In genomic region chr22:25402160-25402500, GRCh38 we compare ENCODE assay signal across 13 cellular contexts.
DNase-seq lines count a peak whose midpoint lies in the region; ATAC-seq and TF ChIP-seq lines count a peak whose summit lies in the region.
"Had no signal": no experiment of that assay in that cellular context is flagged by ENCODE, and none has a peak within 500 bp of the region (broad histone marks: within the 10 kb centered on the region; RNA-seq: fewer than 3 reads in every experiment).

No MANE protein-coding gene starts in this region.

- peaks cover 63% of the 10 kb centered on the region for H3K79me2 ChIP-seq in HCT116 (ENCODE audit: insufficient read depth, low read length)
- no peaks in the 10 kb centered on the region for H3K79me2 ChIP-seq in Karpas-422 (ENCODE audit: low read length)

- no peaks in the 10 kb centered on the region for H3K27me3 ChIP-seq in CD8-positive, alpha-beta T cell (ENCODE audit: insufficient read depth, low read length)
- H3K27me3 ChIP-seq in HCT116 (ENCODE audit: insufficient read depth, low read length) (no peaks in the 10 kb centered on the region), body of pancreas (no peaks in the 10 kb centered on the region), Karpas-422 (ENCODE audit: low read length) (no peaks in the 10 kb centered on the region)

- H4K20me1 ChIP-seq in HCT116 (ENCODE audit: insufficient read depth) (peaks cover 8% of the 10 kb centered on the region; the same call in 1 of the 2 replicates), Karpas-422 (ENCODE audit: insufficient read depth, low read depth, low read length) (peaks cover 7% of the 10 kb centered on the region; the same call in 1 of the 2 replicates)

- WGBS in body of pancreas, 2 donors, result 75 to 93% methylated on average over 5 to 6 of the region's 6 CpGs

- H3K4me3 ChIP-seq in CD8-positive, alpha-beta T cell (ENCODE audit: low read depth, low read length), result no peak overlapping the region
- H3K4me3 ChIP-seq in HCT116 (replicated peaks in 1 of 2; ENCODE audit: low read depth in 1 of 2, low read length in 2 of 2) (no peak overlapping the region), body of pancreas (no peak overlapping the region), Karpas-422 (ENCODE audit: low read length) (no peak overlapping the region)
- H3K4me3 ChIP-seq: prostate gland had no signal

- no peaks in the 10 kb centered on the region for H3K9me3 Mint-ChIP-seq in CD8-positive, alpha-beta T cell
- no peaks in the 10 kb centered on the region for H3K9me3 Mint-ChIP-seq in neural crest cell
- H3K9me3 Mint-ChIP-seq: activated T-cell treated with anti-CD3 and anti-CD28 coated beads, Interleukin-2, amount 50 U/mL, for 4 hours had no signal

- no TSS peak for BruUV-seq in HCT116 (replicated peaks; lab: Mats Ljungman, UMichigan)

- no peak for DNase-seq in CD8-positive, alpha-beta T cell
- DNase-seq in HCT116 (ENCODE audit: low read depth, low spot score) (no peak), body of pancreas (no peak), neural crest cell (ENCODE audit: low read depth, low spot score) (no peak), SHP77 (lab: John Stamatoyannopoulos, UW) (no peak), NCI-H2107 (lab: John Stamatoyannopoulos, UW) (no peak), dermis blood vessel endothelial cell (no peak), Karpas-422 (no peak)
- DNase-seq: activated T-cell treated with anti-CD3 and anti-CD28 coated beads, Interleukin-2, amount 50 U/mL, for 4 hours; hypothalamus; mammary epithelial cell; NCI-H226 had no signal

- peaks cover 35% of the 10 kb centered on the region for H3K4me1 ChIP-seq in CD8-positive, alpha-beta T cell (ENCODE audit: insufficient read depth, low read length)
- H3K4me1 ChIP-seq in HCT116 (ENCODE audit: control insufficient read depth in 1 of 2, insufficient read depth in 2 of 2, low read length in 2 of 2), result peaks cover 65 to 70% of the 10 kb centered on the region in 2 experiments
- H3K4me1 ChIP-seq in body of pancreas, result peaks cover 47% of the 10 kb centered on the region
- H3K4me1 ChIP-seq in Karpas-422 (ENCODE audit: low read length), result peaks cover 11% of the 10 kb centered on the region

- H3K4me2 ChIP-seq in HCT116 (ENCODE audit: low read length), result peak overlapping the region; percentile 96
- H3K4me2 ChIP-seq in Karpas-422 (ENCODE audit: low read depth, low read length, poor library complexity, severe bottlenecking), result no peak overlapping the region

- intact Hi-C loops in CD8-positive, alpha-beta T cell (cut with DNase I, micrococcal nuclease), result loop anchor here in 1 of 2 experiments (10.0 kb wide), 1 partner anchor 337 kb away; no protein-coding TSS in a partner anchor
- intact Hi-C loops in HCT116 (cut with micrococcal nuclease), result no loop called here
- intact Hi-C loops in body of pancreas (cut with DNase I), result no loop called here

- H3K36me3 Mint-ChIP-seq in CD8-positive, alpha-beta T cell, result peaks cover 4% of the 10 kb centered on the region
- H3K36me3 Mint-ChIP-seq in neural crest cell (ENCODE audit: low read depth), result no peaks in the 10 kb centered on the region

- peak overlapping the region; percentile 55 for H3K27ac Mint-ChIP-seq in CD8-positive, alpha-beta T cell
- no peak overlapping the region for H3K27ac Mint-ChIP-seq in neural crest cell (ENCODE audit: unreplicated experiment)

- H3K4me3 Mint-ChIP-seq in CD8-positive, alpha-beta T cell, result peak overlapping the region; percentile 93
- peak overlapping the region; percentile 84 for H3K4me3 Mint-ChIP-seq in neural crest cell
- H3K4me3 Mint-ChIP-seq: activated T-cell treated with anti-CD3 and anti-CD28 coated beads, Interleukin-2, amount 50 U/mL, for 4 hours had no signal

- POLR2A ChIA-PET in CD8-positive, alpha-beta T cell (lab: Charles Lee), result interaction anchor here (0.6 kb wide), 1 partner anchor 11 kb away, joined by 3 read pairs; no protein-coding TSS in a partner anchor
- POLR2A ChIA-PET in HCT116 (lab: Charles Lee), result no interaction called here

- TF ChIP-seq CTCF in CD8-positive, alpha-beta T cell (IDR thresholded peaks at IDR 0.05), result no peak
- no peak for TF ChIP-seq CTCF in HCT116 (IDR thresholded peaks at IDR 0.05 in 2 of 3, conservative IDR thresholded peaks at IDR 0.05 in 1 of 3; ENCODE audit: borderline replicate concordance in 1 of 3, insufficient read depth in 1 of 3, low read depth in 2 of 3, low read length in 2 of 3)
- TF ChIP-seq CTCF in body of pancreas (IDR thresholded peaks at IDR 0.05), result no peak
- no peak for TF ChIP-seq CTCF in neural crest cell (conservative IDR thresholded peaks at IDR 0.05)

- no peak overlapping the region for H3K27ac ChIP-seq in CD8-positive, alpha-beta T cell (ENCODE audit: low read depth, low read length)
- H3K27ac ChIP-seq in HCT116 (ENCODE audit: low read depth, low read length), result no peak overlapping the region
- H3K27ac ChIP-seq in body of pancreas, result peak overlapping the region; percentile 58 to 89 (median 88)
- H3K27ac ChIP-seq in Karpas-422 (ENCODE audit: low read length), result no peak overlapping the region

- H3K9me3 ChIP-seq in CD8-positive, alpha-beta T cell (ENCODE audit: low read length), result no peaks in the 10 kb centered on the region
- H3K9me3 ChIP-seq in HCT116 (ENCODE audit: control insufficient read depth in 1 of 2, insufficient read depth in 1 of 2, low read depth in 1 of 2, low read length in 2 of 2), result no peaks in the 10 kb centered on the region
- no peaks in the 10 kb centered on the region for H3K9me3 ChIP-seq in body of pancreas
- no peaks in the 10 kb centered on the region for H3K9me3 ChIP-seq in Karpas-422 (ENCODE audit: low read length)
- H3K9me3 ChIP-seq: prostate gland had no signal

- RAD21 ChIA-PET in HCT116 (lab: Charles Lee; ENCODE audit: low non-redundant PET in 1 of 2, low total read pairs in 2 of 2, uncharacterized antibody in 2 of 2, unreplicated experiment in 2 of 2), result no interaction called here

- peaks cover 48% of the 10 kb centered on the region for H3K4me1 Mint-ChIP-seq in CD8-positive, alpha-beta T cell (ENCODE audit: low read depth)
- H3K4me1 Mint-ChIP-seq in neural crest cell, result peaks cover 42% of the 10 kb centered on the region

- no peaks in the 10 kb centered on the region for H3K36me3 ChIP-seq in CD8-positive, alpha-beta T cell (ENCODE audit: insufficient read depth, low read length)
- H3K36me3 ChIP-seq in HCT116 (ENCODE audit: control insufficient read depth in 1 of 2, insufficient read depth in 2 of 2, low read length in 2 of 2), result no peaks in the 10 kb centered on the region
- no peaks in the 10 kb centered on the region for H3K36me3 ChIP-seq in body of pancreas (replicated peaks in 1 of 2; ENCODE audit: insufficient read depth in 1 of 2, low read depth in 2 of 2)
- H3K36me3 ChIP-seq in Karpas-422 (ENCODE audit: insufficient read depth, low read length), result no peaks in the 10 kb centered on the region
- H3K36me3 ChIP-seq: prostate gland had no signal

- ATAC-seq in CD8-positive, alpha-beta T cell, result no peak
- ATAC-seq in HCT116, result no peak
- no peak for ATAC-seq in body of pancreas
- ATAC-seq: activated T-cell treated with anti-CD3 and anti-CD28 coated beads, Interleukin-2, amount 50 U/mL, for 4 hours had no signal

- CTCF ChIA-PET in CD8-positive, alpha-beta T cell (lab: Charles Lee), result interaction anchor here (0.7 to 0.8 kb wide), 2 partner anchors 18 to 425 kb away, joined by 3 to 7 read pairs; no protein-coding TSS in a partner anchor
- CTCF ChIA-PET in HCT116 (lab: Charles Lee), result no interaction called here

- H2AFZ ChIP-seq in HCT116 (ENCODE audit: low read depth, low read length, poor library complexity, severe bottlenecking) (no peak overlapping the region), Karpas-422 (ENCODE audit: low read length) (no peak overlapping the region)

- TF ChIP-seq POLR2A in HCT116 (IDR thresholded peaks at IDR 0.05; ENCODE audit: borderline replicate concordance, extremely low read depth, insufficient read depth, insufficient read length) (no peak), body of pancreas (IDR thresholded peaks at IDR 0.05) (no peak)

- TF ChIP-seq RAD21 in HCT116 (IDR thresholded peaks at IDR 0.05; ENCODE audit: low read depth), result no peak

- no peaks in the 10 kb centered on the region for H3K27me3 Mint-ChIP-seq in CD8-positive, alpha-beta T cell (ENCODE audit: low read depth)
- H3K27me3 Mint-ChIP-seq in neural crest cell (ENCODE audit: low read depth), result peaks cover 5% of the 10 kb centered on the region

- H3K9ac ChIP-seq in HCT116 (ENCODE audit: low read length), result no peak overlapping the region
- H3K9ac ChIP-seq in Karpas-422 (ENCODE audit: low read length), result no peak overlapping the region

- H3K9me2 ChIP-seq in HCT116 (ENCODE audit: insufficient read depth) (no peaks in the 10 kb centered on the region), Karpas-422 (replicated peaks; ENCODE audit: insufficient read depth, low read length) (no peaks in the 10 kb centered on the region)

TF ChIP-seq in HCT116, 20 proteins besides CTCF, POLR2A, EP300 and RAD21 (continues in another document):
- no peak for TF ChIP-seq ZNF274 (IDR thresholded peaks at IDR 0.05; ENCODE audit: low read depth, low read length)
- no peak for TF ChIP-seq EZH2phosphoT487 (IDR thresholded peaks at IDR 0.05; ENCODE audit: borderline replicate concordance)
- TF ChIP-seq REST (IDR thresholded peaks at IDR 0.05; ENCODE audit: low read depth), result no peak
- TF ChIP-seq MAX (IDR thresholded peaks at IDR 0.05), result no peak

Comparison
In these comparisons a context has a peak if more than half of its experiments do, and no peak if none do; other contexts are left out.
1. H3K27ac ChIP-seq: peak in body of pancreas (4 of 4); none in CD8-positive, alpha-beta T cell (single experiment), HCT116 (single experiment) and Karpas-422 (single experiment).